ENCODE assay signal across 1 cellular context in genomic region chr11:797300-798092, GRCh38.
TF ChIP-seq lines count a peak whose summit lies in the region.

No MANE protein-coding gene starts in this region.

TF ChIP-seq in GM23338, 12 proteins besides CTCF, POLR2A, EP300 and RAD21 (continued from another document):
- TF ChIP-seq ZNF462 (CRISPR knock-in tag; IDR thresholded peaks at IDR 0.05): no peak
- no peak for TF ChIP-seq NANOG (IDR thresholded peaks at IDR 0.05; ENCODE audit: borderline replicate concordance)
- TF ChIP-seq EZH2 (IDR thresholded peaks at IDR 0.05; ENCODE audit: low read depth, unreplicated experiment): no peak
- no peak for TF ChIP-seq ETS1 (IDR thresholded peaks at IDR 0.05)
- no peak for TF ChIP-seq EZH2phosphoT487 (IDR thresholded peaks at IDR 0.05; ENCODE audit: unreplicated experiment)
